In genomic region chr7:99551767-99552463, GRCh38 we compare ENCODE assay signal across 8 cellular contexts.
A peak's percentile ranks its signal among the peaks of the same experiment; 100 is the strongest.
DNase-seq lines count a peak whose midpoint lies in the region; ATAC-seq and TF ChIP-seq lines count a peak whose summit lies in the region.

Gene FAM200A, minus strand, starts transcription at chr7:99552114. Its CDS starts 3,707 bp downstream, at chr7:99548407.

- H3K36me3 Mint-ChIP-seq in nephron (ENCODE audit: low read depth): peaks cover 66% of the 10 kb centered on the region

- TF ChIP-seq CTCF in RWPE1 (conservative IDR thresholded peaks at IDR 0.05; ENCODE audit: low read depth) (no peak), nephron (IDR thresholded peaks at IDR 0.05; ENCODE audit: unreplicated experiment in 3 of 3) (no peak)

- peak within 1 kb of the TSS; percentile 96 for H3K4me3 Mint-ChIP-seq in nephron

- peak; percentile 85 for DNase-seq in DMS79 (lab: John Stamatoyannopoulos, UW)
- peak; percentile 89 to 90 for DNase-seq in Kasumi-1 (lab: John Stamatoyannopoulos, UW)
- DNase-seq in RWPE1 (ENCODE audit: low spot score): peak; percentile 96
- peak; percentile 74 for DNase-seq in activated effector memory CD4-positive, alpha-beta T cell treated with Interleukin-2 at 50 U/mL for 16 hours
- DNase-seq in fibroblast of the conjunctiva (ENCODE audit: low read depth): peak; percentile 61
- DNase-seq in stimulated activated naive CD8-positive, alpha-beta T cell treated with anti-CD3 and anti-CD28 coated beads, Interleukin-15, Interleukin-2, amounts not matched to agents 100 U/mL and 50 U/mL, for 24 hours: peak; percentile 88

- peak within 1 kb of the TSS; percentile 74 for H3K27ac ChIP-seq in RWPE1

- peak; percentile 94 for ATAC-seq in GM21737 (IDR thresholded peaks at IDR 0.05; ENCODE audit: unreplicated experiment)
- ATAC-seq in stimulated activated naive CD8-positive, alpha-beta T cell treated with anti-CD3 and anti-CD28 coated beads, Interleukin-15, Interleukin-2, amounts not matched to agents 100 U/mL and 50 U/mL, for 24 hours: peak; percentile 100

- peaks cover 16% of the 10 kb centered on the region for H3K9me3 Mint-ChIP-seq in nephron

- H3K27ac Mint-ChIP-seq in nephron: peak within 1 kb of the TSS; percentile 82 to 88 (median 84)

- peaks cover 15% of the 10 kb centered on the region for H3K4me1 Mint-ChIP-seq in nephron

- CTCF ChIA-PET in RWPE1 (lab: Yijun Ruan, JAX): interaction anchor here (0.7 kb wide), 1 partner anchor 27 kb away, joined by 3 read pairs; no protein-coding TSS in a partner anchor

- H3K27me3 Mint-ChIP-seq in nephron (ENCODE audit: low read depth): no peaks in the 10 kb centered on the region

- POLR2A ChIA-PET in RWPE1 (lab: Yijun Ruan, JAX; ENCODE audit: low non-redundant PET): interaction anchor here (0.8 kb wide), 1 partner anchor 47 kb away, joined by 3 read pairs; the partner anchor contains the start of gene ZKSCAN5

Comparison
In these comparisons a context has a peak if more than half of its experiments do, and no peak if none do; other contexts are left out.
1. Peak in every context shown above with its lines: DNase-seq, ATAC-seq and H3K27ac ChIP-seq.